27 cellular contexts compared by ENCODE assay signal in genomic region chr16:29959293-29959692, GRCh38. TPM values are rescaled to one million over a fixed set of nuclear protein-coding genes. Genes with fewer than 3 reads are reported as not detected.
DNase-seq lines count a peak whose midpoint lies in the region; ATAC-seq, FAIRE-seq and TF ChIP-seq lines count a peak whose summit lies in the region.
"Had no signal": no experiment of that assay in that cellular context is flagged by ENCODE, and none has a peak within 500 bp of the region (broad histone marks: within the 10 kb centered on the region; RNA-seq: fewer than 3 reads in every experiment).

No MANE protein-coding gene starts in this region.

- intact Hi-C loops in K562 (cut with micrococcal nuclease) = no loop called here

- no peaks in the 10 kb centered on the region; the same call in 1 of the 2 replicates for H3K9me3 ChIP-seq in K562 (replicated peaks; ENCODE audit: control insufficient read depth, insufficient read depth, low read depth, low read length)

- no peak for TF ChIP-seq RAD21 in K562 (CRISPR knock-in tag; conservative IDR thresholded peaks at IDR 0.05 in 1 of 2, IDR thresholded peaks at IDR 0.05 in 1 of 2)

- H3K4me2 ChIP-seq in K562 (ENCODE audit: insufficient read depth, low read length) = no peak overlapping the region
- H3K4me2 ChIP-seq: GM23338, KMS-11 had no signal

- H3K4me3 Mint-ChIP-seq in type B pancreatic cell = peak overlapping the region; percentile 21
- H3K4me3 Mint-ChIP-seq: GM23338, HFFc6 had no signal

- H3K9me3 Mint-ChIP-seq in type B pancreatic cell = no peaks in the 10 kb centered on the region
- H3K9me3 Mint-ChIP-seq: CD14-positive monocyte, GM23338, H9, HFFc6 had no signal

- H4K20me1 ChIP-seq in K562 (replicated peaks; ENCODE audit: control insufficient read depth, insufficient read depth, low read length) = no peaks in the 10 kb centered on the region

- no peak for ATAC-seq in K562
- no peak for ATAC-seq in HG02852 (IDR thresholded peaks at IDR 0.05; ENCODE audit: unreplicated experiment)
- ATAC-seq: GM23338, Panc1 had no signal

- FAIRE-seq in K562 (lab: Jason Lieb, UNC) = no peak
- FAIRE-seq: D721Med, G401.6, HTR-8/SVneo had no signal

- H3K36me3 Mint-ChIP-seq in type B pancreatic cell = no peaks in the 10 kb centered on the region

- peaks cover 7% of the 10 kb centered on the region; the same call in 2 of the 3 replicates for H3K79me2 ChIP-seq in K562 (ENCODE audit: control insufficient read depth, insufficient read depth, low read length)

- no peak overlapping the region for H2AFZ ChIP-seq in K562 (ENCODE audit: low read depth, low read length)
- H2AFZ ChIP-seq: GM23338 had no signal

- TF ChIP-seq EP300 in K562 (IDR thresholded peaks at IDR 0.05; ENCODE audit: low read length) = no peak

- CTCF ChIA-PET in K562 (lab: Yijun Ruan, JAX; ENCODE audit: low intra/inter-chr PET ratio) = no interaction called here

- H3K36me3 ChIP-seq in K562 (ENCODE audit: control insufficient read depth, insufficient read depth, low read length) = no peaks in the 10 kb centered on the region

- H3K27ac ChIP-seq in K562 (ENCODE audit: extremely low read depth, low read depth, low read length) = no peak overlapping the region
- H3K27ac ChIP-seq: 22Rv1, KMS-11, RWPE1 had no signal

- peak; percentile 50 for DNase-seq in activated effector memory CD4-positive, alpha-beta T cell treated with anti-CD3 and anti-CD28 coated beads, Interleukin-2, amount 50 U/mL, for 16 hours
- no peak for DNase-seq in activated effector memory CD4-positive, alpha-beta T cell treated with Interleukin-2 at 50 U/mL for 16 hours
- peak; percentile 76 for DNase-seq in NCI-H82 (lab: John Stamatoyannopoulos, UW)
- DNase-seq in K562 (ENCODE audit: extremely low read depth in 1 of 4, low spot score in 3 of 4) = no peak
- DNase-seq in type B pancreatic cell (ENCODE audit: extremely low spot score, unreplicated experiment) = no peak
- no peak for DNase-seq in C1 segment of cervical spinal cord (lab: John Stamatoyannopoulos, UW)
- DNase-seq: H9, HFFc6, IMR-90, MM.1S, NCI-H1417, NCI-H1694, NCI-H2029 treated with DMSO at 0.1 percent for 48 hours, NCI-H446 treated with DMSO at 0.1 percent for 48 hours, NCI-H526, SHP77 had no signal

- no peaks in the 10 kb centered on the region for H3K27me3 ChIP-seq in K562 (ENCODE audit: control insufficient read depth in 2 of 2, insufficient read depth in 2 of 2, low read length in 2 of 2)

- POLR2A ChIA-PET in K562 (lab: Yijun Ruan, JAX) = no interaction called here

- in situ Hi-C loops in K562 (cut with MboI) = no loop called here

- WGBS in K562 (ENCODE audit: insufficient coverage, low coverage, missing lambda C conversion rate) = 72% methylated on average over 9 of the region's 9 CpGs

- no peak overlapping the region for H3K4me3 ChIP-seq in K562
- H3K4me3 ChIP-seq: GM23338 had no signal

- TF ChIP-seq POLR2A in K562 (conservative IDR thresholded peaks at IDR 0.05) = no peak

- H3K9ac ChIP-seq in K562 (ENCODE audit: insufficient read depth in 1 of 2, low read depth in 2 of 2, low read length in 2 of 2) = no peak overlapping the region
- H3K9ac ChIP-seq: KMS-11 had no signal

- no peaks in the 10 kb centered on the region for H3K9me1 ChIP-seq in K562 (ENCODE audit: control insufficient read depth, insufficient read depth, low read length)

- H3K4me1 Mint-ChIP-seq in type B pancreatic cell (ENCODE audit: unreplicated experiment) = peaks cover 11% of the 10 kb centered on the region

- no TSS peak for BruUV-seq in K562 (replicated peaks; lab: Mats Ljungman, UMichigan)

- peaks cover 12 to 20% of the 10 kb centered on the region in 2 experiments; a peak in 4 of 5 replicates for H3K4me1 ChIP-seq in K562 (replicated peaks in 1 of 2; ENCODE audit: control insufficient read depth in 2 of 2, insufficient read depth in 2 of 2, low read length in 2 of 2)

- no peaks in the 10 kb centered on the region for H3K27me3 Mint-ChIP-seq in type B pancreatic cell
- H3K27me3 Mint-ChIP-seq: B cell had no signal

- H3K27ac Mint-ChIP-seq in type B pancreatic cell = no peak overlapping the region
- H3K27ac Mint-ChIP-seq: B cell, CD14-positive monocyte, GM23338, H9, HFFc6 had no signal

- TF ChIP-seq CTCF in K562 (IDR thresholded peaks at IDR 0.05 in 2 of 3, conservative IDR thresholded peaks at IDR 0.05 in 1 of 3; ENCODE audit: insufficient read depth in 2 of 3, low read depth in 1 of 3, low read length in 3 of 3) = no peak
- TF ChIP-seq CTCF in type B pancreatic cell (conservative IDR thresholded peaks at IDR 0.05) = no peak

RNA-seq across cellular contexts. Expression of gene TMEM219, which starts 2.6 kb away (rescaled TPM):
- 34.9 and 76.7 TPM in 2 replicates for total RNA-seq in K562 (2011; cell fraction: chromatin; rRNA removed; ENCODE audit: low replicate concordance)
- total RNA-seq in K562 (2011; cell fraction: nucleolus; rRNA removed) = 63.2 and 73.7 TPM in 2 replicates
- 62.0 and 68.4 TPM in 2 replicates for total RNA-seq in K562 (2011; cell fraction: nucleoplasm; rRNA removed)
- 56.4 and 60.5 TPM in 2 replicates for total RNA-seq in K562 (2014; rRNA removed)
- total RNA-seq in K562 (2014; rRNA removed; fragmentation: Illumina TruSeq; extraction: Trizol) = 34.1 and 35.3 TPM in 2 replicates
- total RNA-seq in K562 (2015; rRNA removed; fragmentation: Illumina TruSeq; extraction: Trizol) = 46.4 and 46.8 TPM in 2 replicates
- 57.7 and 64.6 TPM in 2 replicates for total RNA-seq in K562 (2021)
- polyA plus RNA-seq in K562 (2011; rRNA removed) = 55.5 and 85.5 TPM in 2 replicates
- 120 and 121 TPM in 2 replicates for polyA plus RNA-seq in K562 (2011; cell fraction: cytosol; rRNA removed)
- 192 and 207 TPM in 2 replicates for polyA plus RNA-seq in K562 (2011; cell fraction: nucleus; rRNA removed)
- polyA plus RNA-seq in K562 (2012) = 68.1 and 168 TPM in 2 replicates
- 41.5 and 48.3 TPM in 2 replicates for polyA plus RNA-seq in K562 (2014; fragmentation: Illumina TruSeq; extraction: Trizol)
- polyA plus RNA-seq in K562 (2014; fragmentation: Nextera tagmentation; extraction: Ambion mirVana) = 10 to 100 TPM; 49.4 to 57.1 TPM
- 62.8 and 74.4 TPM in 2 replicates for polyA plus RNA-seq in K562 (2014; rRNA removed)
- 23.5 and 23.6 TPM in 2 replicates for polyA minus RNA-seq in K562 (2011; rRNA and poly(A)+ RNA removed)
- 28.1 and 37.4 TPM in 2 replicates for polyA minus RNA-seq in K562 (2011; cell fraction: cytosol; rRNA and poly(A)+ RNA removed)
- polyA minus RNA-seq in K562 (2011; cell fraction: nucleus; rRNA and poly(A)+ RNA removed) = 24.4 and 32.1 TPM in 2 replicates
- 72.4 and 73.5 TPM in 2 replicates for total RNA-seq in type B pancreatic cell (ENCODE audit: low replicate concordance)

RNA-seq across cellular contexts. Expression of gene TAOK2, which starts 14.4 kb away (rescaled TPM):
- total RNA-seq in K562 (2011; cell fraction: chromatin; rRNA removed; ENCODE audit: low replicate concordance) = 84.4 and 156 TPM in 2 replicates
- total RNA-seq in K562 (2011; cell fraction: nucleolus; rRNA removed) = 84.5 and 93.2 TPM in 2 replicates
- 82.3 and 98.5 TPM in 2 replicates for total RNA-seq in K562 (2011; cell fraction: nucleoplasm; rRNA removed)
- 29.3 and 33.3 TPM in 2 replicates for total RNA-seq in K562 (2014; rRNA removed)
- 7.1 and 8.5 TPM in 2 replicates for total RNA-seq in K562 (2014; rRNA removed; fragmentation: Illumina TruSeq; extraction: Trizol)
- 20.1 and 21.7 TPM in 2 replicates for total RNA-seq in K562 (2015; rRNA removed; fragmentation: Illumina TruSeq; extraction: Trizol)
- total RNA-seq in K562 (2021) = 34.0 and 41.8 TPM in 2 replicates
- 13.7 and 19.6 TPM in 2 replicates for polyA plus RNA-seq in K562 (2011; rRNA removed)
- polyA plus RNA-seq in K562 (2011; cell fraction: cytosol; rRNA removed) = 13.2 and 20.8 TPM in 2 replicates
- 76.1 and 109 TPM in 2 replicates for polyA plus RNA-seq in K562 (2011; cell fraction: nucleus; rRNA removed)
- polyA plus RNA-seq in K562 (2012) = 20.2 and 35.5 TPM in 2 replicates
- polyA plus RNA-seq in K562 (2014; fragmentation: Illumina TruSeq; extraction: Trizol) = 11.6 and 16.5 TPM in 2 replicates
- polyA plus RNA-seq in K562 (2014; fragmentation: Nextera tagmentation; extraction: Ambion mirVana) = under 1 TPM; 0.10 to 0.11 TPM
- polyA plus RNA-seq in K562 (2014; rRNA removed) = 22.6 and 27.7 TPM in 2 replicates
- 12.5 and 15.8 TPM in 2 replicates for polyA minus RNA-seq in K562 (2011; rRNA and poly(A)+ RNA removed)
- 15.7 and 17.3 TPM in 2 replicates for polyA minus RNA-seq in K562 (2011; cell fraction: cytosol; rRNA and poly(A)+ RNA removed)
- polyA minus RNA-seq in K562 (2011; cell fraction: nucleus; rRNA and poly(A)+ RNA removed) = 23.2 and 31.2 TPM in 2 replicates
- total RNA-seq in type B pancreatic cell (ENCODE audit: low replicate concordance) = 42.6 and 52.4 TPM in 2 replicates

RNA-seq across cellular contexts. Expression of gene KCTD13, which starts 33.3 kb away (rescaled TPM):
- total RNA-seq in K562 (2011; cell fraction: chromatin; rRNA removed; ENCODE audit: low replicate concordance) = 51.1 and 67.7 TPM in 2 replicates
- 41.6 and 49.4 TPM in 2 replicates for total RNA-seq in K562 (2011; cell fraction: nucleolus; rRNA removed)
- 75.0 and 143 TPM in 2 replicates for total RNA-seq in K562 (2011; cell fraction: nucleoplasm; rRNA removed)
- total RNA-seq in K562 (2014; rRNA removed) (9.8 and 10.6 TPM in 2 replicates), K562 (2014; rRNA removed; fragmentation: Illumina TruSeq; extraction: Trizol) (5.2 and 6.7 TPM in 2 replicates), K562 (2015; rRNA removed; fragmentation: Illumina TruSeq; extraction: Trizol) (7.1 and 8.4 TPM in 2 replicates), K562 (2021) (18.5 and 20.6 TPM in 2 replicates), type B pancreatic cell (ENCODE audit: low replicate concordance) (17.9 and 20.6 TPM in 2 replicates)
- polyA plus RNA-seq in K562 (2011; rRNA removed) (14.5 and 23.3 TPM in 2 replicates), K562 (2014; fragmentation: Illumina TruSeq; extraction: Trizol) (9.5 and 11.0 TPM in 2 replicates), K562 (2014; fragmentation: Nextera tagmentation; extraction: Ambion mirVana) (1 to 10 TPM; 1.0 to 2.3 TPM), K562 (2014; rRNA removed) (17.3 and 21.3 TPM in 2 replicates)
- polyA plus RNA-seq in K562 (2011; cell fraction: cytosol; rRNA removed) = 24.5 and 24.9 TPM in 2 replicates
- polyA plus RNA-seq in K562 (2011; cell fraction: nucleus; rRNA removed) = 37.2 and 58.4 TPM in 2 replicates
- polyA plus RNA-seq in K562 (2012) = 10.3 and 22.7 TPM in 2 replicates
- 10.6 and 14.2 TPM in 2 replicates for polyA minus RNA-seq in K562 (2011; rRNA and poly(A)+ RNA removed)
- 6.0 and 9.3 TPM in 2 replicates for polyA minus RNA-seq in K562 (2011; cell fraction: cytosol; rRNA and poly(A)+ RNA removed)
- polyA minus RNA-seq in K562 (2011; cell fraction: nucleus; rRNA and poly(A)+ RNA removed) = 17.1 and 20.7 TPM in 2 replicates

RNA-seq across cellular contexts. Expression of gene HIRIP3, which starts 36.1 kb away (rescaled TPM):
- 4.5 and 8.9 TPM in 2 replicates for total RNA-seq in K562 (2011; cell fraction: chromatin; rRNA removed; ENCODE audit: low replicate concordance)
- total RNA-seq in K562 (2011; cell fraction: nucleolus; rRNA removed) = 8.7 and 12.5 TPM in 2 replicates
- total RNA-seq in K562 (2011; cell fraction: nucleoplasm; rRNA removed) = 7.2 and 10.7 TPM in 2 replicates
- total RNA-seq in K562 (2014; rRNA removed) (34.6 and 38.2 TPM in 2 replicates), K562 (2014; rRNA removed; fragmentation: Illumina TruSeq; extraction: Trizol) (6.7 and 8.6 TPM in 2 replicates), K562 (2015; rRNA removed; fragmentation: Illumina TruSeq; extraction: Trizol) (16.9 and 18.2 TPM in 2 replicates), K562 (2021) (27.5 and 28.2 TPM in 2 replicates), type B pancreatic cell (ENCODE audit: low replicate concordance) (13.7 and 20.9 TPM in 2 replicates)
- polyA plus RNA-seq in K562 (2011; rRNA removed) (10.6 and 13.3 TPM in 2 replicates), K562 (2014; fragmentation: Illumina TruSeq; extraction: Trizol) (25.1 and 28.8 TPM in 2 replicates), K562 (2014; fragmentation: Nextera tagmentation; extraction: Ambion mirVana) (1 to 10 TPM; 3.3 to 5.6 TPM), K562 (2014; rRNA removed) (27.3 and 38.0 TPM in 2 replicates)
- polyA plus RNA-seq in K562 (2011; cell fraction: cytosol; rRNA removed) = 12.9 and 25.4 TPM in 2 replicates
- 11.5 and 18.3 TPM in 2 replicates for polyA plus RNA-seq in K562 (2011; cell fraction: nucleus; rRNA removed)
- polyA plus RNA-seq in K562 (2012) = 26.2 and 27.2 TPM in 2 replicates
- polyA minus RNA-seq in K562 (2011; rRNA and poly(A)+ RNA removed) = 2.8 and 3.3 TPM in 2 replicates
- polyA minus RNA-seq in K562 (2011; cell fraction: cytosol; rRNA and poly(A)+ RNA removed) = 8.1 and 11.4 TPM in 2 replicates
- 6.7 and 9.0 TPM in 2 replicates for polyA minus RNA-seq in K562 (2011; cell fraction: nucleus; rRNA and poly(A)+ RNA removed)

RNA-seq across cellular contexts. Expression of gene INO80E, which starts 36.7 kb away (rescaled TPM):
- 24.7 and 53.3 TPM in 2 replicates for total RNA-seq in K562 (2011; cell fraction: chromatin; rRNA removed; ENCODE audit: low replicate concordance)
- 38.0 and 39.7 TPM in 2 replicates for total RNA-seq in K562 (2011; cell fraction: nucleolus; rRNA removed)
- total RNA-seq in K562 (2011; cell fraction: nucleoplasm; rRNA removed) = 35.7 and 40.2 TPM in 2 replicates
- 75.3 and 77.4 TPM in 2 replicates for total RNA-seq in K562 (2014; rRNA removed)
- 28.5 and 30.9 TPM in 2 replicates for total RNA-seq in K562 (2014; rRNA removed; fragmentation: Illumina TruSeq; extraction: Trizol)
- 49.3 and 51.7 TPM in 2 replicates for total RNA-seq in K562 (2015; rRNA removed; fragmentation: Illumina TruSeq; extraction: Trizol)
- total RNA-seq in K562 (2021) = 73.3 and 88.6 TPM in 2 replicates
- 22.8 and 23.4 TPM in 2 replicates for polyA plus RNA-seq in K562 (2011; rRNA removed)
- 21.9 and 35.3 TPM in 2 replicates for polyA plus RNA-seq in K562 (2011; cell fraction: cytosol; rRNA removed)
- polyA plus RNA-seq in K562 (2011; cell fraction: nucleus; rRNA removed) = 42.2 and 55.5 TPM in 2 replicates
- polyA plus RNA-seq in K562 (2012) = 59.8 and 63.9 TPM in 2 replicates
- 102 and 107 TPM in 2 replicates for polyA plus RNA-seq in K562 (2014; fragmentation: Illumina TruSeq; extraction: Trizol)
- under 1 TPM; 0.31 to 0.56 TPM for polyA plus RNA-seq in K562 (2014; fragmentation: Nextera tagmentation; extraction: Ambion mirVana)
- polyA plus RNA-seq in K562 (2014; rRNA removed) = 71.2 and 75.1 TPM in 2 replicates
- polyA minus RNA-seq in K562 (2011; rRNA and poly(A)+ RNA removed) = 5.5 and 6.6 TPM in 2 replicates
- 11.0 and 17.1 TPM in 2 replicates for polyA minus RNA-seq in K562 (2011; cell fraction: cytosol; rRNA and poly(A)+ RNA removed)
- 12.3 and 14.2 TPM in 2 replicates for polyA minus RNA-seq in K562 (2011; cell fraction: nucleus; rRNA and poly(A)+ RNA removed)
- total RNA-seq in type B pancreatic cell (ENCODE audit: low replicate concordance) = 52.8 and 78.7 TPM in 2 replicates

Comparison
In these comparisons a context has a peak if more than half of its experiments do, and no peak if none do; other contexts are left out.
1. DNase-seq: peak in activated effector memory CD4-positive, alpha-beta T cell treated with anti-CD3 and anti-CD28 coated beads, Interleukin-2, amount 50 U/mL, for 16 hours (single experiment) and NCI-H82 (single experiment); none in activated effector memory CD4-positive, alpha-beta T cell treated with Interleukin-2 at 50 U/mL for 16 hours (single experiment), K562 (0 of 4), type B pancreatic cell (single experiment) and C1 segment of cervical spinal cord (0 of 14).